In the genomic region with DNA sequence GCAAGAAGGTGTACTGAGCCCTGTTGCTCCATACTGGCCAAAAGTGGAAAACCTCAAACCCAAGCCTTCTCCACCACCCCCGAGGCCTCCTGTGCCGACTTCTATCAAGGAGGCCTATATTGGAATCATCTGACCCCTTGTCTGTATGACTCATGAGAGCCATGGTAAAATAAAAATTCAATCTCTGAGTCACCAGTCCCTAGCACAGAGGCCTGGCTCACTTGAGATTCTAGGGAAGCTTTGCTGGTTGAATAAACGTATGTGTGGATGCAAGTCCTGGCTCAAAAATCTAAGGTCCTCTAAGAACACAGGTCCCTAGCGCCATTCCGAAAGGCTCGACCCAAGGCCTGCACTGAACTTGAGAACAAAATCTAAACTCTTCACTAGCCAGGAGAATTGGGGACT, we compare ENCODE assay signal across 9 cellular contexts. TPM values are rescaled to one million over a fixed set of nuclear protein-coding genes. Genes with fewer than 3 reads are reported as not detected.
A peak's percentile ranks its signal among the peaks of the same experiment; 100 is the strongest.
DNase-seq lines count a peak whose midpoint lies in the region; ATAC-seq and TF ChIP-seq lines count a peak whose summit lies in the region.
"Had no signal": no experiment of that assay in that cellular context is flagged by ENCODE, and none has a peak within 500 bp of the region (broad histone marks: within the 10 kb centered on the region; RNA-seq: fewer than 3 reads in every experiment).

No MANE protein-coding gene starts in this region.

- peak overlapping the region; percentile 92 for H3K14ac ChIP-seq in IMR-90 (replicated peaks; ENCODE audit: low read depth, low read length)

- H2AFZ ChIP-seq in IMR-90 (replicated peaks; ENCODE audit: low read length, poor library complexity) = peak overlapping the region; percentile 23

- H4K20me1 ChIP-seq in IMR-90 (ENCODE audit: insufficient read depth, low read length) = no peaks in the 10 kb centered on the region

- peak overlapping the region; percentile 93 for H3K4ac ChIP-seq in IMR-90 (ENCODE audit: low read depth, low read length)

- H3K4me3 ChIP-seq in A673 (ENCODE audit: low read depth, low read length, poor library complexity, severe bottlenecking) (no peak overlapping the region), IMR-90 (ENCODE audit: insufficient read depth, low read depth, low read length) (no peak overlapping the region), astrocyte of the spinal cord (ENCODE audit: low read depth, low read length) (no peak overlapping the region), lung (no peak overlapping the region)

- H3K9me1 ChIP-seq in IMR-90 (ENCODE audit: insufficient read depth, low read length) = peaks cover 28% of the 10 kb centered on the region

- TF ChIP-seq CTCF in A673 (conservative IDR thresholded peaks at IDR 0.05; ENCODE audit: low read depth, low read length) (no peak), IMR-90 (conservative IDR thresholded peaks at IDR 0.05; ENCODE audit: low read depth, low read length) (no peak), astrocyte of the spinal cord (IDR thresholded peaks at IDR 0.05; ENCODE audit: low read depth, low read length) (no peak), lung (IDR thresholded peaks at IDR 0.05; ENCODE audit: control extremely low read depth, extremely low read depth) (no peak), GM10248 (IDR thresholded peaks at IDR 0.05; ENCODE audit: control extremely low read depth, extremely low read depth, low read depth, missing control alignments) (no peak)

- no peak for TF ChIP-seq POLR2A in IMR-90 (IDR thresholded peaks at IDR 0.05; ENCODE audit: low read depth, low read length)

- POLR2A ChIA-PET in A673 (lab: Charles Lee; ENCODE audit: low non-redundant PET) (no interaction called here), IMR-90 (lab: Charles Lee; ENCODE audit: unreplicated experiment) (no interaction called here), GM10248 (lab: Yijun Ruan, JAX) (no interaction called here)

- H3K56ac ChIP-seq in IMR-90 (ENCODE audit: extremely low read depth, insufficient read depth, low read length) = peak overlapping the region; percentile 82

- peak overlapping the region; percentile 97 for H3K23ac ChIP-seq in IMR-90 (ENCODE audit: low read depth, low read length)

- peak overlapping the region; percentile 14; the same call in 1 of the 2 replicates for H3K9ac ChIP-seq in IMR-90 (ENCODE audit: low read depth, low read length)

- peak overlapping the region; percentile 88 for H2BK5ac ChIP-seq in IMR-90 (ENCODE audit: low read depth, low read length, poor library complexity, severe bottlenecking)

- CTCF ChIA-PET in A673 (lab: Charles Lee) = no interaction called here
- CTCF ChIA-PET in IMR-90 (lab: Yijun Ruan, JAX) = interaction anchor here (1.1 kb wide), 1 partner anchor 19 kb away, joined by 4 read pairs; no protein-coding TSS in a partner anchor
- CTCF ChIA-PET in GM10248 (lab: Yijun Ruan, JAX) = interaction anchor here (2.4 to 13.5 kb wide), 2 partner anchors 17 to 114 kb away, joined by 6 to 127 read pairs; no protein-coding TSS in a partner anchor

- DNase-seq in A673 (ENCODE audit: low spot score) (peak; percentile 49), IMR-90 (peak; percentile 92), astrocyte of the spinal cord (ENCODE audit: low read depth, low spot score) (peak; percentile 88), lung (ENCODE audit: low spot score) (no peak), AML-193 (lab: John Stamatoyannopoulos, UW) (no peak), GM10248 (ENCODE audit: extremely low spot score) (no peak), activated gamma-delta T cell treated with Interleukin-2 at 50 U/mL for 16 hours (no peak)
- DNase-seq: hypothalamus had no signal

- no peak overlapping the region for H3K27ac ChIP-seq in A673 (ENCODE audit: low read depth, low read length, poor library complexity, severe bottlenecking)
- peak overlapping the region; percentile 83 for H3K27ac ChIP-seq in IMR-90 (ENCODE audit: insufficient read depth, low read length)
- H3K27ac ChIP-seq in lung (ENCODE audit: low read depth in 1 of 2, low read length in 1 of 2) = peak overlapping the region in 1 of 2 donors; percentile 2

- H4K91ac ChIP-seq in IMR-90 (ENCODE audit: insufficient read depth, low read depth, low read length) = peak overlapping the region; percentile 95

- no peak overlapping the region for H2AK9ac ChIP-seq in IMR-90 (replicated peaks; ENCODE audit: low read depth, low read length, poor library complexity)

- no peaks in the 10 kb centered on the region for H3K9me3 ChIP-seq in A673 (ENCODE audit: low read depth, low read length, poor library complexity, severe bottlenecking)
- H3K9me3 ChIP-seq in IMR-90 (ENCODE audit: control insufficient read depth, insufficient read depth, low read length) = no peaks in the 10 kb centered on the region
- no peaks in the 10 kb centered on the region for H3K9me3 ChIP-seq in lung (ENCODE audit: control insufficient read depth in 2 of 2, insufficient read depth in 1 of 2, low read length in 1 of 2)

- dilution Hi-C loops in IMR-90 (cut with HindIII; ENCODE audit: low sequenced_read_pairs, unreplicated experiment) = no loop called here

- peaks cover 9% of the 10 kb centered on the region for H3K4me1 ChIP-seq in A673 (ENCODE audit: insufficient read depth, low read length, poor library complexity, severe bottlenecking)
- peaks cover 28% of the 10 kb centered on the region for H3K4me1 ChIP-seq in IMR-90 (ENCODE audit: control insufficient read depth, insufficient read depth, low read length)
- H3K4me1 ChIP-seq in lung (ENCODE audit: control insufficient read depth in 2 of 2, insufficient read depth in 2 of 2, low read length in 2 of 2) = peaks cover 10 to 11% of the 10 kb centered on the region in 2 donors

- H3K18ac ChIP-seq in IMR-90 (ENCODE audit: low read depth, low read length) = peak overlapping the region; percentile 88

- H2BK120ac ChIP-seq in IMR-90 (ENCODE audit: low read depth, low read length) = peak overlapping the region; percentile 99

- H2AK5ac ChIP-seq in IMR-90 (ENCODE audit: low read depth, low read length) = peak overlapping the region; percentile 97

- no peaks in the 10 kb centered on the region for H3K27me3 ChIP-seq in A673 (replicated peaks; ENCODE audit: insufficient read depth, low read depth, low read length, poor library complexity)
- no peaks in the 10 kb centered on the region for H3K27me3 ChIP-seq in IMR-90 (ENCODE audit: control insufficient read depth, insufficient read depth, low read length)
- H3K27me3 ChIP-seq in lung (ENCODE audit: control insufficient read depth, insufficient read depth) = no peaks in the 10 kb centered on the region

- H2BK20ac ChIP-seq in IMR-90 (ENCODE audit: low read depth, low read length) = peak overlapping the region; percentile 97

- H3K36me3 ChIP-seq in A673 (ENCODE audit: insufficient read depth, low read length, poor library complexity, severe bottlenecking) (no peaks in the 10 kb centered on the region), IMR-90 (ENCODE audit: control insufficient read depth, insufficient read depth, low read length) (peaks cover 14% of the 10 kb centered on the region), lung (ENCODE audit: control insufficient read depth in 2 of 2, insufficient read depth in 2 of 2, low read length in 2 of 2) (peaks cover 7 to 13% of the 10 kb centered on the region in 2 donors)

- H3K4me2 ChIP-seq in IMR-90 (ENCODE audit: low read depth, low read length) = peak overlapping the region; percentile 44

- no TSS peak for BruUV-seq in A673 (replicated peaks; lab: Mats Ljungman, UMichigan)
- no TSS peak for BruUV-seq in IMR-90 (replicated peaks; lab: Mats Ljungman, UMichigan)

- no CpG with 5 or more reads among the region's 6 CpGs for WGBS in IMR-90 (ENCODE audit: extremely low coverage in 2 of 2, insufficient read length in 1 of 2), 2 experiments
- WGBS in lung, 2 donors = 84 to 93% methylated on average over 6 of the region's 6 CpGs

- ATAC-seq in IMR-90 (ENCODE audit: low read depth) = peak; percentile 96
- ATAC-seq in lung (ENCODE audit: insufficient read depth, low FRiP score) = peak; percentile 66
- ATAC-seq in HG02759 (IDR thresholded peaks at IDR 0.05; ENCODE audit: unreplicated experiment) = no peak

- H2BK15ac ChIP-seq in IMR-90 (ENCODE audit: low read depth, low read length) = peak overlapping the region; percentile 86

- peaks cover 48 to 60% of the 10 kb centered on the region in 2 experiments for H3K79me1 ChIP-seq in IMR-90 (ENCODE audit: low read depth in 1 of 2, low read length in 2 of 2)

- intact Hi-C loops in A673 (cut with micrococcal nuclease; ENCODE audit: unreplicated experiment) (no loop called here), IMR-90 (cut with micrococcal nuclease) (no loop called here)

- in situ Hi-C loops in IMR-90 (cut with MboI; ENCODE audit: low sequenced_read_pairs) = no loop called here
- in situ Hi-C loops in astrocyte of the spinal cord (cut with HindIII; ENCODE audit: low sequenced_read_pairs) = no loop called here

- H4K8ac ChIP-seq in IMR-90 (ENCODE audit: low read depth in 2 of 2, low read length in 2 of 2) = peak overlapping the region; percentile 75 to 83

- peak overlapping the region; percentile 58 for H4K5ac ChIP-seq in IMR-90 (ENCODE audit: low read depth, low read length)

- no peak for TF ChIP-seq RAD21 in IMR-90 (IDR thresholded peaks at IDR 0.05; ENCODE audit: low read length)

TF ChIP-seq in IMR-90, 13 proteins besides CTCF, POLR2A, EP300 and RAD21 (continues in another document):
- TF ChIP-seq ELK1 (IDR thresholded peaks at IDR 0.05; ENCODE audit: borderline replicate concordance, low read depth, low read length) (no peak), MAFK (IDR thresholded peaks at IDR 0.05; ENCODE audit: low read depth, low read length) (no peak), BHLHE40 (IDR thresholded peaks at IDR 0.05; ENCODE audit: low read depth, low read length) (peak; percentile 44; the same call in 1 of the 2 replicates)

RNA-seq across cellular contexts. Expression of gene NSMCE1, which starts 15.0 kb away (rescaled TPM):
- total RNA-seq in A673 (2021) (45.7 and 53.0 TPM in 2 replicates), IMR-90 (2012; rRNA removed) (120 and 130 TPM in 2 replicates), lung (10 to 100 TPM; 37.4 to 59.1 TPM)
- polyA plus RNA-seq in IMR-90 (2012; rRNA removed) (47.5 and 48.0 TPM in 2 replicates), lung (10 to 100 TPM; 55.4 to 75.4 TPM)
- polyA plus RNA-seq in IMR-90 (2012; cell fraction: cytosol; rRNA removed) = 36.6 and 48.8 TPM in 2 replicates
- polyA plus RNA-seq in IMR-90 (2012; cell fraction: nucleus; rRNA removed; ENCODE audit: low replicate concordance) = 13.4 and 21.5 TPM in 2 replicates

RNA-seq across cellular contexts. Expression of gene KDM8, which starts 50.2 kb away (rescaled TPM):
- total RNA-seq in A673 (2021) = 8.8 and 11.1 TPM in 2 replicates
- 3.2 and 3.6 TPM in 2 replicates for total RNA-seq in IMR-90 (2012; rRNA removed)
- polyA plus RNA-seq in IMR-90 (2012; rRNA removed) = 3.8 and 4.3 TPM in 2 replicates
- polyA plus RNA-seq in IMR-90 (2012; cell fraction: cytosol; rRNA removed) = 2.5 and 3.1 TPM in 2 replicates
- 8.7 and 13.5 TPM in 2 replicates for polyA plus RNA-seq in IMR-90 (2012; cell fraction: nucleus; rRNA removed; ENCODE audit: low replicate concordance)
- 1 to 10 TPM; 4.6 to 7.0 TPM for total RNA-seq in lung
- polyA plus RNA-seq in lung = 1 to 10 TPM; 2.6 to 4.8 TPM

Comparison
In these comparisons a context has a peak if more than half of its experiments do, and no peak if none do; other contexts are left out.
1. DNase-seq: peak in A673 (single experiment), IMR-90 (single experiment) and astrocyte of the spinal cord (single experiment); none in lung (single experiment), AML-193 (0 of 2), GM10248 (single experiment) and activated gamma-delta T cell treated with Interleukin-2 at 50 U/mL for 16 hours (single experiment).